22 cellular contexts compared by ENCODE assay signal in the genomic region with DNA sequence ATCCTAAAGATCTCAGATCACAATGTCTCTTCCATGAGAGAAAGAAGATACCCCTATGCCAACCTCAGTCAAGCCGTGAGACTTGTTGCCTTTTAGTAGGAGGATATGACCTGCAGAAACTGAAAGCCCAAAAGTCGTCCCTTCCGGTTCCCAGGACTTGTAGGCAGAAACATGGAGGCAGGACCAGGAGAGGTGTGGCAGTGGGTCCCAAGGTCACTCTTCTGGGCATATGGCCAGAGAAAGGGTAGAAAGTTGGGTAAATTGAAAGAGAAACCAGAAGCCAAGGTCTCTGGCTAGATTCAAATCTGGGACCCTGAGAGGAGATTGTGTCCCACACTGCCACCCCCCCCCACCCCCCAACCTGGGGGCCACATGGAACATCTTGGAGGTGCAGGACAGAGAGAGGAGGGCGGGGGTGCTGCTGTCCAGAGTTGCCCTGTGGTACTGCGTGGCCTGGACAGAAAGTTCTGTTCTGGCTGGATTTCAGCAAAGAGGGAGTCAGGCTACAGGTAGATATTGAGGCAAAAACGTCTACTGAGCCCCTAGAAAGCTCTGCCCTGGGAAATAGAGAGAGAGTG. TPM values are rescaled to one million over a fixed set of nuclear protein-coding genes. Genes with fewer than 3 reads are reported as not detected.
"Had no signal": no experiment of that assay in that cellular context is flagged by ENCODE, and none has a peak within 500 bp of the region (broad histone marks: within the 10 kb centered on the region; RNA-seq: fewer than 3 reads in every experiment).

No MANE protein-coding gene starts in this region.

- H3K27me3 ChIP-seq: spleen, thyroid gland, uterus had no signal

- H3K4me1 ChIP-seq: esophagus muscularis mucosa, prostate gland, spleen, thyroid gland, uterus had no signal

- H3K36me3 ChIP-seq: esophagus muscularis mucosa, prostate gland, spleen, thyroid gland, uterus had no signal

- H3K27ac ChIP-seq: esophagus muscularis mucosa, prostate gland, thyroid gland, uterus, VCaP had no signal

- ATAC-seq: left ventricle myocardium superior, sciatic nerve had no signal

- H3K4me3 ChIP-seq: esophagus muscularis mucosa, prostate gland, spleen, thyroid gland, uterus had no signal

- H3K9me3 ChIP-seq: esophagus muscularis mucosa, prostate gland, spleen, thyroid gland, uterus had no signal

- DNase-seq: activated CD4-positive, alpha-beta memory T cell treated with anti-CD3 and anti-CD28 coated beads for 36 hours; activated CD4-positive, alpha-beta T cell treated with anti-CD3 and anti-CD28 coated beads for 1 hour; activated effector memory CD4-positive, alpha-beta T cell treated with Interleukin-2 at 50 U/mL for 16 hours; activated naive CD4-positive, alpha-beta T cell treated with anti-CD3 and anti-CD28 coated beads, Interleukin-2, amount 50 U/mL, for 16 hours; activated T-cell treated with anti-CD3 and anti-CD28 coated beads, Interleukin-2, amount 50 U/mL, for 24 hours; hypothalamus; kidney; left ventricle myocardium superior; mesendoderm; nephron progenitor cell; occipital lobe; spleen; thyroid gland; uterus had no signal

RNA-seq across cellular contexts. Expression of a gene that starts 57.7 kb away (rescaled TPM):
- total RNA-seq: activated CD4-positive, alpha-beta memory T cell treated with anti-CD3 and anti-CD28 coated beads for 36 hours; cardiac septum; esophagus muscularis mucosa; glomerular endothelial cell; left ventricle myocardium superior; occipital lobe; prostate gland; sciatic nerve; T-helper 1 cell treated with Interleukin-12 subunit alpha and Interleukin-12 subunit beta and Interleukin-4 antibody, amounts not matched to agents 30 ng/mL and 1 ng/mL, for 36 hours; thyroid gland; uterus had no signal
- polyA plus RNA-seq: adipose tissue had no signal
